In genomic region chr15:87816016-87816415, GRCh38 we compare ENCODE assay signal across 1 cellular context.
TF ChIP-seq lines count a peak whose summit lies in the region.

No MANE protein-coding gene starts in this region.

TF ChIP-seq in WTC11, 78 proteins besides CTCF, POLR2A, EP300 and RAD21 (continued from another document):
- TF ChIP-seq USF1 (CRISPR knock-in tag; IDR thresholded peaks at IDR 0.05) = no peak
- no peak for TF ChIP-seq SMAD3 (CRISPR knock-in tag; IDR thresholded peaks at IDR 0.05; ENCODE audit: borderline replicate concordance)
- no peak for TF ChIP-seq PREB (CRISPR knock-in tag; IDR thresholded peaks at IDR 0.05; ENCODE audit: borderline replicate concordance)
